8 cellular contexts compared by ENCODE assay signal in the genomic region with DNA sequence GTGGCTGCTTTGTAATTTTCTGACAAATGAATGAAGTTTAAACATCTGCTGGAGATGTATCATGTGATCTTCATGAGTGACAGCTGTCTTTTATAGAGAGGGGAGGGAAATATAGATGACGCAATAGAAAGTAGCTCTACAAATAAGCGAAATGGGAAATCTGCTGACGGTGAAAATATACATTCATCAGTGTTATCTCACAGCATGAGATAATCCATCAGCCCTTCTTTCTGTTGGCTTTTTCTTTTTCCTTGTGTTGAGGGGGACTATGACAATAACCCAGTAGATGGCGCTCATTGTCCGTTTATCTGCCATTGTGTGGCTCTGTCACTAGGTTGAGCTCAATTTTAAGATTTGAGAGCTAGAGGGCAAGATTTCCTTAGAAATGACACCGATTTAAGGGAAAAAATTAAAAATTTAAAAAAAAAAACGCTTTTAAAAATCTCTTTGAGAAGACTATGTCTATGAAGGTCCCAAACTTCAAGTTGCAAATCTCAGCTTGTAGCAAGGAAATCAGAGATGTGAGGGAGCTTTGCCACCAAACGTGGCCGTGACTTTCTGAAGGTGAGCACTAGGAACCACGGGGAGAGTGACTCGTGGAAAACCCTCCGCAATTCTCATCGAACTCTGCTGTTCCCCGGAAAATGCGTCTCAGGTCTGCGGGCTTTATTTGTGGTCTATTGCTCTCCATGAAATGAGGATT.
DNase-seq lines count a peak whose midpoint lies in the region; ATAC-seq and TF ChIP-seq lines count a peak whose summit lies in the region.

No MANE protein-coding gene starts in this region.

- DNase-seq in GM06990 (ENCODE audit: extremely low read depth, insufficient read length) (no peak), Kasumi-1 (lab: John Stamatoyannopoulos, UW) (peak; percentile 93 to 94), SK-MEL-5 (ENCODE audit: low read depth, low spot score) (peak; percentile 76), astrocyte of the cerebellum (ENCODE audit: low read depth) (peak; percentile 63), hepatocyte (ENCODE audit: low spot score) (peak; percentile 88)
- peak; percentile 19 to 45 for DNase-seq in stimulated activated CD4-positive, alpha-beta T cell treated with anti-CD3 and anti-CD28 coated beads, Interleukin-12 subunit alpha, Interleukin-12 subunit beta, amount 100 ng/mL, for 24 hours (ENCODE audit: low read depth in 2 of 2)

- H4K20me1 ChIP-seq in hepatocyte (ENCODE audit: insufficient read depth, poor library complexity, severe bottlenecking) = no peaks in the 10 kb centered on the region

- no peak overlapping the region for H3K4me3 ChIP-seq in GM06990 (replicated peaks; ENCODE audit: low read depth, low read length)
- no peak overlapping the region for H3K4me3 ChIP-seq in astrocyte of the cerebellum (ENCODE audit: low read depth, low read length)
- H3K4me3 ChIP-seq in hepatocyte = no peak overlapping the region

- ATAC-seq in GM21717 (IDR thresholded peaks at IDR 0.05; ENCODE audit: unreplicated experiment) = peak; percentile 57
- no peak for ATAC-seq in HG03039 (IDR thresholded peaks at IDR 0.05; ENCODE audit: unreplicated experiment)

- no peaks in the 10 kb centered on the region for H3K9me3 ChIP-seq in hepatocyte (ENCODE audit: low read depth)

- H2AFZ ChIP-seq in hepatocyte = no peak overlapping the region

- H3K9me2 ChIP-seq in hepatocyte (replicated peaks; ENCODE audit: insufficient read depth) = no peaks in the 10 kb centered on the region

- H3K27ac ChIP-seq in hepatocyte = no peak overlapping the region

- H3K27me3 ChIP-seq in GM06990 (replicated peaks; ENCODE audit: control insufficient read depth, insufficient read depth, low read length) (no peaks in the 10 kb centered on the region; the same call in 1 of the 2 replicates), hepatocyte (peaks cover 6% of the 10 kb centered on the region)

- H3K4me1 ChIP-seq in hepatocyte (ENCODE audit: insufficient read depth) = no peaks in the 10 kb centered on the region

- in situ Hi-C loops in SK-MEL-5 (cut with HindIII; ENCODE audit: low pct_unique_long_range_greater_than_20kb, low sequenced_read_pairs) (no loop called here), astrocyte of the cerebellum (cut with HindIII; ENCODE audit: low sequenced_read_pairs) (no loop called here)

- H3K36me3 ChIP-seq in GM06990 (ENCODE audit: control insufficient read depth, insufficient read depth, low read length) (no peaks in the 10 kb centered on the region), hepatocyte (replicated peaks; ENCODE audit: insufficient read depth, low read depth) (no peaks in the 10 kb centered on the region)

- 51% methylated on average over 16 of the region's 16 CpGs for WGBS in hepatocyte (ENCODE audit: low lambda C conversion rate, missing lambda C conversion rate)

- no peak overlapping the region for H3K4me2 ChIP-seq in hepatocyte

- H3K79me2 ChIP-seq in hepatocyte = no peaks in the 10 kb centered on the region

- TF ChIP-seq CTCF in GM06990 (IDR thresholded peaks at IDR 0.05; ENCODE audit: insufficient read depth, low read length, poor library complexity, severe bottlenecking) (peak; percentile 70), astrocyte of the cerebellum (IDR thresholded peaks at IDR 0.05; ENCODE audit: low read depth, low read length, missing control alignments) (peak; percentile 73), hepatocyte (IDR thresholded peaks at IDR 0.05; ENCODE audit: poor library complexity) (peak; percentile 98)
